In the genomic region with DNA sequence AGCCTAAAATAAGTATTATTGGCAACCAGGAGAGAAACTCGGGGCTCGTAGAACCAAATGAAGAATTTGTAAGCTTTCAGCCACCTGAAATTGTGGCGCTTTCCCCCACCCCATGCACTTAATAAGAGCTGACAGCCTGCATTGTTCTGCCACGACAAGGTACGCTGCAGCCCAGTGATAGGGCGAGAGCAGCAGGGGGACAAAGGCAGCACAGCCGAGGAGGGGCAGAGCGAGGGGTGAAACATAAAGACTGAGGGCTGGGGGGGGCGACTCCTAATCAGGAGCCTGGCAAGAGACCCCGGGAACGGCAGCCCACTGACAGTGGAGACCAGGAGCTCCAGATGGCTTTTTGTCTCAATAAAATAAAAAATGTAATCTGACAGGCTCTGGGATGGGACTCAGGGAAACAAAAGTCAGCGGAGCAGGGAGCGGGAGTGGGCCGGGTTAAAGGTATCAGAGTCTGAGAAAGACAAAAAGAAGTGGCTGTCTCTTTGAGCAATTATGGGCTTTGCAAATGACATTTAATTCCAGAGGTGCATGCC, we compare ENCODE assay signal across 27 cellular contexts. TPM values are rescaled to one million over a fixed set of nuclear protein-coding genes. Genes with fewer than 3 reads are reported as not detected.
DNase-seq lines count a peak whose midpoint lies in the region; ATAC-seq and TF ChIP-seq lines count a peak whose summit lies in the region.
"Had no signal": no experiment of that assay in that cellular context is flagged by ENCODE, and none has a peak within 500 bp of the region (broad histone marks: within the 10 kb centered on the region; RNA-seq: fewer than 3 reads in every experiment).

No MANE protein-coding gene starts in this region.

- H3K27me3 Mint-ChIP-seq in type B pancreatic cell = peaks cover 46% of the 10 kb centered on the region

- H3K9me3 Mint-ChIP-seq in type B pancreatic cell = no peaks in the 10 kb centered on the region
- H3K9me3 Mint-ChIP-seq: activated CD8-positive, alpha-beta T cell treated with anti-CD3 and anti-CD28 coated beads for 36 hours; CD8-positive, alpha-beta T cell; nephron had no signal

- ATAC-seq in left colon (no peak), heart right ventricle (no peak)
- ATAC-seq: activated CD4-positive, CD25-positive, alpha-beta regulatory T cell treated with anti-CD3 and anti-CD28 coated beads, Interleukin-2, amount 50 U/mL, for 24 hours; activated CD8-positive, alpha-beta T cell treated with anti-CD3 and anti-CD28 coated beads for 36 hours; CD8-positive, alpha-beta T cell; GM12878; left lung had no signal

- H3K36me3 Mint-ChIP-seq in type B pancreatic cell = no peaks in the 10 kb centered on the region
- H3K36me3 Mint-ChIP-seq: CD8-positive, alpha-beta T cell had no signal

- peaks cover 12% of the 10 kb centered on the region for H3K4me1 ChIP-seq in NT2/D1 (ENCODE audit: insufficient read depth, insufficient read length)
- peaks cover 19% of the 10 kb centered on the region for H3K4me1 ChIP-seq in iPS-18a (ENCODE audit: control insufficient read depth, low read depth, low read length)
- no peaks in the 10 kb centered on the region for H3K4me1 ChIP-seq in heart right ventricle
- H3K4me1 ChIP-seq in uterus = no peaks in the 10 kb centered on the region
- H3K4me1 ChIP-seq: left lung, prostate gland had no signal

- H3K4me3 Mint-ChIP-seq in type B pancreatic cell = peak overlapping the region; percentile 44
- H3K4me3 Mint-ChIP-seq: activated CD8-positive, alpha-beta T cell treated with anti-CD3 and anti-CD28 coated beads for 36 hours; CD8-positive, alpha-beta T cell; nephron had no signal

- H3K27ac ChIP-seq in iPS-18a (ENCODE audit: low read length) (no peak overlapping the region), heart right ventricle (no peak overlapping the region), uterus (no peak overlapping the region)
- H3K27ac ChIP-seq: left lung, prostate gland, skin epidermis, thoracic aorta had no signal

- TF ChIP-seq CTCF in type B pancreatic cell (conservative IDR thresholded peaks at IDR 0.05) = no peak
- no peak for TF ChIP-seq CTCF in heart right ventricle (IDR thresholded peaks at IDR 0.05)
- TF ChIP-seq CTCF in uterus (IDR thresholded peaks at IDR 0.05) = no peak

- H3K9ac ChIP-seq in NT2/D1 (ENCODE audit: insufficient read length, low read depth) (peak overlapping the region; percentile 16), iPS-18a (ENCODE audit: low read length) (no peak overlapping the region)

- peaks cover 29% of the 10 kb centered on the region for H3K4me1 Mint-ChIP-seq in type B pancreatic cell (ENCODE audit: unreplicated experiment)

- H3K27ac Mint-ChIP-seq in type B pancreatic cell = no peak overlapping the region
- H3K27ac Mint-ChIP-seq: activated CD8-positive, alpha-beta T cell treated with anti-CD3 and anti-CD28 coated beads for 36 hours; CD8-positive, alpha-beta T cell had no signal

- intact Hi-C loops in left colon (cut with DNase I, micrococcal nuclease) = no loop called here
- intact Hi-C loops in heart right ventricle (cut with DNase I) = no loop called here
- intact Hi-C loops in uterus (cut with DNase I; ENCODE audit: low total_unique reads) = no loop called here

- H3K27me3 ChIP-seq in NT2/D1 (ENCODE audit: insufficient read depth, insufficient read length) (no peaks in the 10 kb centered on the region), iPS-18a (ENCODE audit: control insufficient read depth, insufficient read depth, low read length) (no peaks in the 10 kb centered on the region), heart right ventricle (peaks cover 0 to 7% (median 3%) of the 10 kb centered on the region in 7 donors), uterus (no peaks in the 10 kb centered on the region)
- H3K27me3 ChIP-seq: left lung had no signal

- no peak for TF ChIP-seq POLR2A in uterus (IDR thresholded peaks at IDR 0.05)

- peak; percentile 49 for DNase-seq in NCI-H1436 (lab: John Stamatoyannopoulos, UW)
- DNase-seq in NCI-H1436 treated with DMSO at 0.1 percent for 48 hours (lab: John Stamatoyannopoulos, UW) = no peak
- DNase-seq in NT2/D1 (ENCODE audit: low read depth, low spot score) = no peak
- DNase-seq in type B pancreatic cell (ENCODE audit: extremely low spot score, unreplicated experiment) = no peak
- DNase-seq in left colon = no peak
- DNase-seq in heart right ventricle = no peak
- no peak for DNase-seq in uterus
- DNase-seq: 8988T; activated CD8-positive, alpha-beta T cell treated with anti-CD3 and anti-CD28 coated beads for 36 hours; activated effector memory CD4-positive, alpha-beta T cell treated with anti-CD3 and anti-CD28 coated beads, Interleukin-2, amount 50 U/mL, for 16 hours; activated T-cell treated with anti-CD3 and anti-CD28 coated beads for 4 hours; CD8-positive, alpha-beta T cell; DMS53; HCEC 1CT; KG1; left lung; midbrain; NCI-H2081; stimulated activated CD4-positive, alpha-beta T cell treated with anti-CD3 and anti-CD28 coated beads, Interleukin-2, amount 100 ng/mL, for 24 hours; stimulated activated naive CD4-positive, alpha-beta T cell had no signal

- no peaks in the 10 kb centered on the region for H3K36me3 ChIP-seq in NT2/D1 (ENCODE audit: insufficient read depth, insufficient read length, low read length)
- no peaks in the 10 kb centered on the region for H3K36me3 ChIP-seq in iPS-18a (ENCODE audit: control insufficient read depth, low read depth, low read length)
- H3K36me3 ChIP-seq in heart right ventricle = no peaks in the 10 kb centered on the region
- H3K36me3 ChIP-seq in uterus = no peaks in the 10 kb centered on the region
- H3K36me3 ChIP-seq: left lung, prostate gland, thoracic aorta had no signal

- 57 to 71% methylated on average over 14 of the region's 14 CpGs for WGBS in heart right ventricle, 2 donors

- H3K9me3 ChIP-seq in NT2/D1 (ENCODE audit: insufficient read depth, low read length) = no peaks in the 10 kb centered on the region
- no peaks in the 10 kb centered on the region for H3K9me3 ChIP-seq in iPS-18a (ENCODE audit: control insufficient read depth, low read depth, low read length)
- no peaks in the 10 kb centered on the region for H3K9me3 ChIP-seq in heart right ventricle
- H3K9me3 ChIP-seq in uterus = no peaks in the 10 kb centered on the region
- H3K9me3 ChIP-seq: left lung, prostate gland, thoracic aorta had no signal

- H3K4me3 ChIP-seq in NT2/D1 (ENCODE audit: insufficient read length, low read depth) (no peak overlapping the region), iPS-18a (ENCODE audit: low read length) (peak overlapping the region; percentile 30), heart right ventricle (no peak overlapping the region), uterus (no peak overlapping the region)
- H3K4me3 ChIP-seq: GM12878, left lung, prostate gland, skin epidermis, thoracic aorta had no signal

RNA-seq across cellular contexts. Expression of a gene that starts 17.3 kb away (rescaled TPM):
- total RNA-seq in type B pancreatic cell (ENCODE audit: low replicate concordance) (not detected in 2 replicates), left colon (not detected), heart right ventricle (not detected), uterus (not detected)
- not detected for polyA plus RNA-seq in heart right ventricle
- total RNA-seq: activated CD8-positive, alpha-beta T cell treated with anti-CD3 and anti-CD28 coated beads for 36 hours; CD8-positive, alpha-beta T cell; GM12878; left lung; thoracic aorta had no signal
- polyA plus RNA-seq: GM12878 had no signal
